Comparison of ENCODE assay signal across 1 cellular context in the genomic region with DNA sequence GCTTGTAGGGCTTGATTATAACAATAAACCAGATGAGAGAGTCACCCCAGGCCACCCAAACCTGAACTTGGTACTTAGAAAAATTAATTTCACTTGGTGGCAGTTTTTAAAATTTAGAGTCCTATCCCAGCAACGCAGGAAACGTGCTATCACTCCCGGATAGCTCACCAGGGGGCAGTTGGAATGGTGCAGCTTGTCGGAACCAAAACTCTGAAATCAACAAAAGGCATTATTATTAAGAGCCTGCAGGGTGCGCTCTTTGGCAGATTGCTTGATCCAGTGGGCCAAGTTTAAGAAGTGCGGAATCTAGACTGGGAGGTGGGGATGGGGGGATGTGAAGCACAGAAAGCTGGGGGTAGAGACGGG.
A peak's percentile ranks its signal among the peaks of the same experiment; 100 is the strongest.
TF ChIP-seq lines count a peak whose summit lies in the region.

No MANE protein-coding gene starts in this region.

TF ChIP-seq in K562, 482 proteins besides CTCF, POLR2A, EP300 and RAD21 (continued from another document):
- TF ChIP-seq ARID3A (IDR thresholded peaks at IDR 0.05; ENCODE audit: borderline replicate concordance, low read depth, low read length) (peak; percentile 65; the same call in 1 of the 2 replicates), HCFC1 (IDR thresholded peaks at IDR 0.05; ENCODE audit: low read depth, low read length) (no peak), ZNF263 (CRISPR knock-in tag; IDR thresholded peaks at IDR 0.05; ENCODE audit: borderline replicate concordance) (no peak), SOX6 (IDR thresholded peaks at IDR 0.05) (no peak), U2AF2 (optimal IDR thresholded peaks at IDR 0.05; ENCODE audit: low read depth, low read length) (no peak), ZNF184 (CRISPR knock-in tag; IDR thresholded peaks at IDR 0.05) (no peak), KDM1A (IDR thresholded peaks at IDR 0.05) (no peak), SMARCB1 (IDR thresholded peaks at IDR 0.05; ENCODE audit: insufficient read length, low read depth) (no peak), ZSCAN32 (CRISPR knock-in tag; IDR thresholded peaks at IDR 0.05) (no peak), E2F6 (IDR thresholded peaks at IDR 0.05; ENCODE audit: borderline replicate concordance in 1 of 2, extremely low read depth in 1 of 2, insufficient read depth in 1 of 2, insufficient read length in 1 of 2, low read depth in 1 of 2, low read length in 1 of 2, poor library complexity in 1 of 2, severe bottlenecking in 1 of 2) (no peak), ZBTB40 (IDR thresholded peaks at IDR 0.05) (peak; percentile 9), ZBTB40 (CRISPR knock-in tag; IDR thresholded peaks at IDR 0.05) (no peak), DEAF1 (CRISPR knock-in tag; IDR thresholded peaks at IDR 0.05) (0 out of 2 replicates have a peak, but pooled peaks have one; percentile 46), ZC3H11A (IDR thresholded peaks at IDR 0.05; ENCODE audit: low read depth, low read length) (no peak), MYNN (IDR thresholded peaks at IDR 0.05) (no peak), MYNN (CRISPR knock-in tag; IDR thresholded peaks at IDR 0.05) (no peak), SMC3 (conservative IDR thresholded peaks at IDR 0.05; ENCODE audit: insufficient read depth, low read depth, low read length) (peak; percentile 38; the same call in 1 of the 2 replicates)
- TF ChIP-seq, protein P1, sequence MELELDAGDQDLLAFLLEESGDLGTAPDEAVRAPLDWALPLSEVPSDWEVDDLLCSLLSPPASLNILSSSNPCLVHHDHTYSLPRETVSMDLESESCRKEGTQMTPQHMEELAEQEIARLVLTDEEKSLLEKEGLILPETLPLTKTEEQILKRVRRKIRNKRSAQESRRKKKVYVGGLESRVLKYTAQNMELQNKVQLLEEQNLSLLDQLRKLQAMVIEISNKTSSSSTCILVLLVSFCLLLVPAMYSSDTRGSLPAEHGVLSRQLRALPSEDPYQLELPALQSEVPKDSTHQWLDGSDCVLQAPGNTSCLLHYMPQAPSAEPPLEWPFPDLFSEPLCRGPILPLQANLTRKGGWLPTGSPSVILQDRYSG (tag; conservative IDR thresholded peaks at IDR 0.05; ENCODE audit: low read depth) = no peak
- TF ChIP-seq, protein P2, sequence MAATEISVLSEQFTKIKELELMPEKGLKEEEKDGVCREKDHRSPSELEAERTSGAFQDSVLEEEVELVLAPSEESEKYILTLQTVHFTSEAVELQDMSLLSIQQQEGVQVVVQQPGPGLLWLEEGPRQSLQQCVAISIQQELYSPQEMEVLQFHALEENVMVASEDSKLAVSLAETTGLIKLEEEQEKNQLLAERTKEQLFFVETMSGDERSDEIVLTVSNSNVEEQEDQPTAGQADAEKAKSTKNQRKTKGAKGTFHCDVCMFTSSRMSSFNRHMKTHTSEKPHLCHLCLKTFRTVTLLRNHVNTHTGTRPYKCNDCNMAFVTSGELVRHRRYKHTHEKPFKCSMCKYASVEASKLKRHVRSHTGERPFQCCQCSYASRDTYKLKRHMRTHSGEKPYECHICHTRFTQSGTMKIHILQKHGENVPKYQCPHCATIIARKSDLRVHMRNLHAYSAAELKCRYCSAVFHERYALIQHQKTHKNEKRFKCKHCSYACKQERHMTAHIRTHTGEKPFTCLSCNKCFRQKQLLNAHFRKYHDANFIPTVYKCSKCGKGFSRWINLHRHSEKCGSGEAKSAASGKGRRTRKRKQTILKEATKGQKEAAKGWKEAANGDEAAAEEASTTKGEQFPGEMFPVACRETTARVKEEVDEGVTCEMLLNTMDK (IDR thresholded peaks at IDR 0.05; ENCODE audit: borderline replicate concordance, insufficient read depth, low read depth, low read length, poor library complexity, severe bottlenecking) = peak; percentile 27
